Comparison of ENCODE assay signal across 17 cellular contexts in the genomic region with DNA sequence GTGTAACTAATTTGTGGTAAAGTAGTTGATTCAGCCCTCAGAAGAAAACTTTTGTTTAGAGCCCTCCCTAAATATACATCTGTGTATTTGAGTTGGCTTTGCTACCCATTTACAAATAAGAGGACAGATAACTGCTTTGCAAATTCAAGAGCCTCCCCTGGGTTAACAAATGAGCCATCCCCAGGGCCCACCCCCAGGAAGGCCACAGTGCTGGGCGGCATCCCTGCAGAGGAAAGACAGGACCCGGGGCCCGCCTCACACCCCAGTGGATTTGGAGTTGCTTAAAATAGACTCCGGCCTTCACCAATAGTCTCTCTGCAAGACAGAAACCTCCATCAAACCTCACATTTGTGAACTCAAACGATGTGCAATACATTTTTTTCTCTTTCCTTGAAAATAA. TPM values are rescaled to one million over a fixed set of nuclear protein-coding genes. Genes with fewer than 3 reads are reported as not detected.
DNase-seq lines count a peak whose midpoint lies in the region; ATAC-seq and TF ChIP-seq lines count a peak whose summit lies in the region.
"Had no signal": no experiment of that assay in that cellular context is flagged by ENCODE, and none has a peak within 500 bp of the region (broad histone marks: within the 10 kb centered on the region; RNA-seq: fewer than 3 reads in every experiment).

No MANE protein-coding gene starts in this region.

- H3K4me3 Mint-ChIP-seq in WTC11 (peak overlapping the region; percentile 22; the same call in 1 of the 2 replicates), type B pancreatic cell (peak overlapping the region; percentile 74)
- H3K4me3 Mint-ChIP-seq: CD4-positive, alpha-beta T cell had no signal

- peaks cover 25% of the 10 kb centered on the region for H3K9me3 Mint-ChIP-seq in WTC11
- no peaks in the 10 kb centered on the region for H3K9me3 Mint-ChIP-seq in type B pancreatic cell
- H3K9me3 Mint-ChIP-seq: CD4-positive, alpha-beta T cell had no signal

- H3K36me3 Mint-ChIP-seq in WTC11, result peaks cover 25% of the 10 kb centered on the region
- H3K36me3 Mint-ChIP-seq in type B pancreatic cell, result peaks cover 14% of the 10 kb centered on the region

- ATAC-seq in WTC11 (peak; percentile 26; the same call in 1 of the 2 replicates), GM19467 (IDR thresholded peaks at IDR 0.05; ENCODE audit: unreplicated experiment) (no peak)
- no peak for ATAC-seq in activated CD4-positive, CD25-positive, alpha-beta regulatory T cell treated with anti-CD3 and anti-CD28 coated beads, Interleukin-2, amount 50 U/mL, for 24 hours

- CTCF ChIA-PET in WTC11 (lab: Charles Lee), result no interaction called here

- DNase-seq in NCI-H2029 treated with DMSO at 0.1 percent for 48 hours (lab: John Stamatoyannopoulos, UW), result peak; percentile 9
- no peak for DNase-seq in NCI-H2029 (lab: John Stamatoyannopoulos, UW)
- no peak for DNase-seq in WTC11 (ENCODE audit: low spot score)
- DNase-seq in iPS-NIHi11 (ENCODE audit: low spot score), result peak; percentile 43
- no peak for DNase-seq in type B pancreatic cell (ENCODE audit: extremely low spot score, unreplicated experiment)
- no peak for DNase-seq in HPDE6-E6E7 (ENCODE audit: extremely low spot score)
- DNase-seq: BE2C; CD4-positive, alpha-beta T cell; IMR-90; Karpas-422; MM.1S; NCI-H187; NCI-H446 treated with DMSO at 0.1 percent for 48 hours; PC-9 had no signal

- H3K4me1 Mint-ChIP-seq in WTC11 (peaks cover 21% of the 10 kb centered on the region), type B pancreatic cell (ENCODE audit: unreplicated experiment) (peaks cover 17% of the 10 kb centered on the region)

- POLR2A ChIA-PET in WTC11 (lab: Charles Lee), result no interaction called here

- peaks cover 74% of the 10 kb centered on the region for H3K27me3 Mint-ChIP-seq in WTC11 (ENCODE audit: low read depth)
- peaks cover 74% of the 10 kb centered on the region for H3K27me3 Mint-ChIP-seq in type B pancreatic cell

- H3K27ac Mint-ChIP-seq in WTC11 (no peak overlapping the region), type B pancreatic cell (no peak overlapping the region)
- H3K27ac Mint-ChIP-seq: CD4-positive, alpha-beta T cell had no signal

- TF ChIP-seq CTCF in WTC11 (IDR thresholded peaks at IDR 0.05) (no peak), type B pancreatic cell (conservative IDR thresholded peaks at IDR 0.05) (no peak)

TF ChIP-seq in WTC11, 78 proteins besides CTCF, POLR2A, EP300 and RAD21:
- no peak for TF ChIP-seq FOXK1 (CRISPR knock-in tag; IDR thresholded peaks at IDR 0.05)
- no peak for TF ChIP-seq ESRRA (CRISPR knock-in tag; IDR thresholded peaks at IDR 0.05; ENCODE audit: borderline replicate concordance)
- TF ChIP-seq, protein P1, sequence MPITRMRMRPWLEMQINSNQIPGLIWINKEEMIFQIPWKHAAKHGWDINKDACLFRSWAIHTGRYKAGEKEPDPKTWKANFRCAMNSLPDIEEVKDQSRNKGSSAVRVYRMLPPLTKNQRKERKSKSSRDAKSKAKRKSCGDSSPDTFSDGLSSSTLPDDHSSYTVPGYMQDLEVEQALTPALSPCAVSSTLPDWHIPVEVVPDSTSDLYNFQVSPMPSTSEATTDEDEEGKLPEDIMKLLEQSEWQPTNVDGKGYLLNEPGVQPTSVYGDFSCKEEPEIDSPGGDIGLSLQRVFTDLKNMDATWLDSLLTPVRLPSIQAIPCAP (CRISPR knock-in tag; IDR thresholded peaks at IDR 0.05), result no peak
- TF ChIP-seq ELF4 (CRISPR knock-in tag; IDR thresholded peaks at IDR 0.05; ENCODE audit: low read depth), result no peak

RNA-seq across cellular contexts. Expression of a gene that starts 2.7 kb away (rescaled TPM):
- total RNA-seq in WTC11 (2021) (0.87 to 1.1 TPM (median 0.92 TPM) in 3 replicates), type B pancreatic cell (ENCODE audit: low replicate concordance) (7.5 and 17.7 TPM in 2 replicates)
- total RNA-seq: CD4-positive, alpha-beta T cell; IMR-90; PC-9; SJSA1 had no signal

Comparison
In these comparisons a context has a peak if more than half of its experiments do, and no peak if none do; other contexts are left out.
1. DNase-seq: peak in NCI-H2029 treated with DMSO at 0.1 percent for 48 hours (single experiment) and iPS-NIHi11 (single experiment); none in NCI-H2029 (single experiment), WTC11 (single experiment), type B pancreatic cell (single experiment) and HPDE6-E6E7 (single experiment).